Comparison of ENCODE assay signal across 25 cellular contexts in the genomic region with DNA sequence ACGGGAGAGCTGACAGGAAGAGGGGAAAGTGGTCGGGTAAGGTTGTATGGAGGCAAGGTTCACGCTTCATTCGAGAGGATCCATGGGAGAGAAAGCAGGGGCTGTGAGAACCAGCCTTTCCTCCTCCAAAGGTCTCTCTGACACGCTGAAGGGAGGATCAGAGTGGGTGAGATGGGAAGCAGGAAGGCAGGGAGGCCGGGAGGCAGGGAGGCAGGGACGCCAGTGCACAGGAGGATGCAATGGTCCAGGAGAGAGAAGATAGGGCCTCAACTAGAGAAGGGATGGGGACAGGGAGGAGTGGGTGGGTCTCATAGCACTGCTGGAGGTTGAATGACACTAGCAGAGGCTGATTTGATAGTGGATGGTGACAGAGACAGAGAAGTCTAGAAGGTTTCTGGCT.
"Had no signal": no experiment of that assay in that cellular context is flagged by ENCODE, and none has a peak within 500 bp of the region (broad histone marks: within the 10 kb centered on the region; RNA-seq: fewer than 3 reads in every experiment).

No MANE protein-coding gene starts in this region.

- H3K36me3 ChIP-seq: transverse colon, vagina had no signal

- H3K27ac Mint-ChIP-seq: activated naive CD4-positive, alpha-beta T cell treated with anti-CD3 and anti-CD28 coated beads for 36 hours; activated naive CD8-positive, alpha-beta T cell treated with anti-CD3 and anti-CD28 coated beads, Interleukin-2, amount 10 ng/mL, durations not matched to agents 7 days and 5 days; dendritic cell treated with granulocyte-macrophage colony-stimulating factor and Interleukin-4, amounts not matched to agents 40 ng/mL and 50 ng/mL, for 4 days; immature natural killer cell; natural killer cell treated with Interleukin-12 subunit alpha and Interleukin-12 subunit beta and Interleukin-15 and Interleukin-18, amount 100 ng/mL, for 72 hours; stimulated activated effector memory CD8-positive, alpha-beta T cell treated with anti-CD3 and anti-CD28 coated beads, Interleukin-12 subunit alpha, Interleukin-12 subunit beta, amount 100 ng/mL, for 72 hours had no signal

- H3K27ac ChIP-seq: foreskin keratinocyte, hepatocyte, left lung, parathyroid adenoma, skin epidermis, transverse colon, vagina had no signal

- H3K4me3 Mint-ChIP-seq: activated naive CD4-positive, alpha-beta T cell treated with anti-CD3 and anti-CD28 coated beads for 36 hours; activated naive CD8-positive, alpha-beta T cell treated with anti-CD3 and anti-CD28 coated beads, Interleukin-2, amount 10 ng/mL, durations not matched to agents 7 days and 5 days; dendritic cell treated with granulocyte-macrophage colony-stimulating factor and Interleukin-4, amounts not matched to agents 40 ng/mL and 50 ng/mL, for 4 days; immature natural killer cell; natural killer cell treated with Interleukin-12 subunit alpha and Interleukin-12 subunit beta and Interleukin-15 and Interleukin-18, amount 100 ng/mL, for 72 hours; stimulated activated effector memory CD8-positive, alpha-beta T cell treated with anti-CD3 and anti-CD28 coated beads, Interleukin-12 subunit alpha, Interleukin-12 subunit beta, amount 100 ng/mL, for 72 hours had no signal

- DNase-seq: activated CD4-positive, alpha-beta T cell treated with anti-CD3 and anti-CD28 coated beads for 1 hour; activated CD8-positive, alpha-beta memory T cell treated with anti-CD3 and anti-CD28 coated beads, Interleukin-2, amount 50 U/mL, for 4 hours; activated effector memory CD4-positive, alpha-beta T cell treated with Interleukin-2 at 50 U/mL for 16 hours; activated naive CD4-positive, alpha-beta T cell treated with anti-CD3 and anti-CD28 coated beads for 36 hours; activated naive CD8-positive, alpha-beta T cell treated with anti-CD3 and anti-CD28 coated beads, Interleukin-2, amount 10 ng/mL, durations not matched to agents 7 days and 5 days; amniotic stem cell; cerebellar nuclear complex; effector memory CD4-positive, alpha-beta T cell; foreskin keratinocyte; immature natural killer cell; kidney glomerular epithelial cell; left lung; stimulated activated CD4-positive, alpha-beta T cell treated with anti-CD3 and anti-CD28 coated beads, Interleukin-2, amount 100 ng/mL, for 24 hours; stomach; T-helper 9 cell; transverse colon had no signal

- H3K9me3 Mint-ChIP-seq: activated naive CD4-positive, alpha-beta T cell treated with anti-CD3 and anti-CD28 coated beads for 36 hours; activated naive CD8-positive, alpha-beta T cell treated with anti-CD3 and anti-CD28 coated beads, Interleukin-2, amount 10 ng/mL, durations not matched to agents 7 days and 5 days; dendritic cell treated with granulocyte-macrophage colony-stimulating factor and Interleukin-4, amounts not matched to agents 40 ng/mL and 50 ng/mL, for 4 days; immature natural killer cell; natural killer cell treated with Interleukin-12 subunit alpha and Interleukin-12 subunit beta and Interleukin-15 and Interleukin-18, amount 100 ng/mL, for 72 hours; stimulated activated effector memory CD8-positive, alpha-beta T cell treated with anti-CD3 and anti-CD28 coated beads, Interleukin-12 subunit alpha, Interleukin-12 subunit beta, amount 100 ng/mL, for 72 hours had no signal

- H3K27me3 ChIP-seq: foreskin keratinocyte, stomach, transverse colon, vagina had no signal

- H3K4me3 ChIP-seq: hepatocyte, left lung, lung, skin epidermis, stomach, transverse colon, vagina had no signal

- H3K4me1 ChIP-seq: foreskin keratinocyte, parathyroid adenoma had no signal

- H3K36me3 Mint-ChIP-seq: activated naive CD8-positive, alpha-beta T cell treated with anti-CD3 and anti-CD28 coated beads, Interleukin-2, amount 10 ng/mL, durations not matched to agents 7 days and 5 days; immature natural killer cell; natural killer cell treated with Interleukin-12 subunit alpha and Interleukin-12 subunit beta and Interleukin-15 and Interleukin-18, amount 100 ng/mL, for 72 hours; stimulated activated effector memory CD8-positive, alpha-beta T cell treated with anti-CD3 and anti-CD28 coated beads, Interleukin-12 subunit alpha, Interleukin-12 subunit beta, amount 100 ng/mL, for 72 hours had no signal

- H3K9me3 ChIP-seq: left lung, stomach, transverse colon, vagina had no signal

- ATAC-seq: foreskin keratinocyte; left lung; natural killer cell treated with Interleukin-12 subunit alpha and Interleukin-12 subunit beta and Interleukin-15 and Interleukin-18, amount 100 ng/mL, for 72 hours; right cardiac atrium; stimulated activated effector memory CD8-positive, alpha-beta T cell treated with anti-CD3 and anti-CD28 coated beads, Interleukin-12 subunit alpha, Interleukin-12 subunit beta, amount 100 ng/mL, for 72 hours had no signal
